Comparison of ENCODE assay signal across 1 cellular context in the genomic region with DNA sequence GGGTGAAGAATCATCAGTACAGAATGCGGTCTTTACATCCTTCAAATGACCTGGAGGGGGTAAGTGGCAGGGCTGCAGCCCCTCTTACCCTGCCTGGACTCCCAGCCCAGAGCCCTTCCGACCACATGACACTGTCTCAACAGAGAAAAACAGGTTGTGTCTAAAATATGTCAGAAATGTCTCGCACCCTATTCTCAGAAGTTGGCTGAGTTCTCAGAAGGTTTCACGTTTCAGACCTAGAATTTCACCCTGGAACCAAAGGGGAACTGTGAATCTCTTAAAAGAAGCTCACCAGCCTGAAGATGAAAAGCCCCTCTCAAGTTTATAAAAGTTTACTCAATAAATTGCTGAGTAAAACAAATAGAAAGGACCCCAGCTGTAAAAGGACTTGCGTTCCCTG.
TF ChIP-seq lines count a peak whose summit lies in the region.

No MANE protein-coding gene starts in this region.

TF ChIP-seq in SK-N-SH treated with all-trans-retinoic acid at 6 μM for 48 hours, 23 proteins besides CTCF, POLR2A, EP300 and RAD21 (continued from another document):
- TF ChIP-seq, protein P1, sequence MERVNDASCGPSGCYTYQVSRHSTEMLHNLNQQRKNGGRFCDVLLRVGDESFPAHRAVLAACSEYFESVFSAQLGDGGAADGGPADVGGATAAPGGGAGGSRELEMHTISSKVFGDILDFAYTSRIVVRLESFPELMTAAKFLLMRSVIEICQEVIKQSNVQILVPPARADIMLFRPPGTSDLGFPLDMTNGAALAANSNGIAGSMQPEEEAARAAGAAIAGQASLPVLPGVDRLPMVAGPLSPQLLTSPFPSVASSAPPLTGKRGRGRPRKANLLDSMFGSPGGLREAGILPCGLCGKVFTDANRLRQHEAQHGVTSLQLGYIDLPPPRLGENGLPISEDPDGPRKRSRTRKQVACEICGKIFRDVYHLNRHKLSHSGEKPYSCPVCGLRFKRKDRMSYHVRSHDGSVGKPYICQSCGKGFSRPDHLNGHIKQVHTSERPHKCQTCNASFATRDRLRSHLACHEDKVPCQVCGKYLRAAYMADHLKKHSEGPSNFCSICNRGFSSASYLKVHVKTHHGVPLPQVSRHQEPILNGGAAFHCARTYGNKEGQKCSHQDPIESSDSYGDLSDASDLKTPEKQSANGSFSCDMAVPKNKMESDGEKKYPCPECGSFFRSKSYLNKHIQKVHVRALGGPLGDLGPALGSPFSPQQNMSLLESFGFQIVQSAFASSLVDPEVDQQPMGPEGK (CRISPR knock-in tag; IDR thresholded peaks at IDR 0.05; ENCODE audit: borderline replicate concordance) = no peak
